In the genomic region with DNA sequence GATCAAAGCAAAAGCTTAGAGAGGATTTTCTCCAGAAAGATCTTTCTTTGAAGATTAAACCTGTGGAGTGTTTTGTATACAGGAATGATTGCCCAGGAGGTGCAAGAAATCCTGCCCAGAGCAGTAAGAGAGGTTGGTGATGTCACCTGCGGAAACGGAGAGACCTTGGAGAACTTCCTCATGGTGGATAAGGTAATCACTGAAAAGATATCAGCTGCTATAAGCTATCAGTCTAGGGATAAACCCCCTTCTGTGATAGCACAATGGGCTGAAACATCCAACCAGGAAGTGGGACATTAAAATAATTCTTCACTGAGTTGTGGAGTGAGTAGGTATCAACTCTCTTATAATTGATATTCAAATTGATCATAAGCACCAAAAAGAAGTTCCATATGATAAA, we compare ENCODE assay signal across 22 cellular contexts.
"Had no signal": no experiment of that assay in that cellular context is flagged by ENCODE, and none has a peak within 500 bp of the region (broad histone marks: within the 10 kb centered on the region; RNA-seq: fewer than 3 reads in every experiment).

No MANE protein-coding gene starts in this region.

- DNase-seq: activated CD4-positive, alpha-beta memory T cell treated with anti-CD3 and anti-CD28 coated beads, Interleukin-2, amount 10 ng/mL, durations not matched to agents 7 days and 5 days; activated CD4-positive, alpha-beta T cell treated with anti-CD3 and anti-CD28 coated beads for 1 hour; activated CD4-positive, alpha-beta T cell treated with anti-CD3 and anti-CD28 coated beads, Interleukin-2, amount 10 ng/mL, durations not matched to agents 7 days and 5 days; activated CD8-positive, alpha-beta memory T cell treated with anti-CD3 and anti-CD28 coated beads, Interleukin-2, amount 50 U/mL, for 48 hours; activated gamma-delta T cell; activated naive CD4-positive, alpha-beta T cell treated with anti-CD3 and anti-CD28 coated beads, Interleukin-2, amount 10 ng/mL, durations not matched to agents 7 days and 5 days; activated naive CD8-positive, alpha-beta T cell treated with anti-CD3 and anti-CD28 coated beads, Interleukin-2, amount 10 ng/mL, durations not matched to agents 7 days and 5 days; activated T-cell treated with anti-CD3 and anti-CD28 coated beads, Interleukin-2, amount 50 U/mL, for 24 hours; brain microvascular endothelial cell; cortex of kidney; effector memory CD8-positive, alpha-beta T cell; foreskin keratinocyte; kidney glomerular epithelial cell; left ventricle myocardium inferior; midbrain; natural killer cell; stimulated activated CD4-positive, alpha-beta T cell treated with anti-CD3 and anti-CD28 coated beads, Interleukin-15, amount 100 ng/mL, for 24 hours; stimulated activated CD4-positive, alpha-beta T cell treated with anti-CD3 and anti-CD28 coated beads, Interleukin-2, amount 100 ng/mL, for 24 hours; stimulated activated naive B cell treated with anti-CD40 and anti-IgM and Interleukin-4, amounts not matched to agents 10 μg/mL and 1 μg/mL and 100 μg/mL, for 72 hours; stomach; thyroid gland; upper lobe of left lung had no signal

- H3K27ac Mint-ChIP-seq: activated CD4-positive, alpha-beta memory T cell treated with anti-CD3 and anti-CD28 coated beads, Interleukin-2, amount 10 ng/mL, durations not matched to agents 7 days and 5 days; activated CD4-positive, alpha-beta T cell treated with anti-CD3 and anti-CD28 coated beads, Interleukin-2, amount 10 ng/mL, durations not matched to agents 7 days and 5 days; activated naive CD4-positive, alpha-beta T cell treated with anti-CD3 and anti-CD28 coated beads, Interleukin-2, amount 10 ng/mL, durations not matched to agents 7 days and 5 days; activated naive CD8-positive, alpha-beta T cell treated with anti-CD3 and anti-CD28 coated beads, Interleukin-2, amount 10 ng/mL, durations not matched to agents 7 days and 5 days; activated T-cell treated with anti-CD3 and anti-CD28 coated beads, Interleukin-2, amount 50 U/mL, for 24 hours; effector memory CD8-positive, alpha-beta T cell; natural killer cell; stimulated activated naive B cell treated with anti-CD40 and anti-IgM and Interleukin-4, amounts not matched to agents 10 μg/mL and 1 μg/mL and 100 μg/mL, for 72 hours had no signal

- H3K4me3 Mint-ChIP-seq: activated CD4-positive, alpha-beta memory T cell treated with anti-CD3 and anti-CD28 coated beads, Interleukin-2, amount 10 ng/mL, durations not matched to agents 7 days and 5 days; activated CD4-positive, alpha-beta T cell treated with anti-CD3 and anti-CD28 coated beads, Interleukin-2, amount 10 ng/mL, durations not matched to agents 7 days and 5 days; activated naive CD4-positive, alpha-beta T cell treated with anti-CD3 and anti-CD28 coated beads, Interleukin-2, amount 10 ng/mL, durations not matched to agents 7 days and 5 days; activated naive CD8-positive, alpha-beta T cell treated with anti-CD3 and anti-CD28 coated beads, Interleukin-2, amount 10 ng/mL, durations not matched to agents 7 days and 5 days; activated T-cell treated with anti-CD3 and anti-CD28 coated beads, Interleukin-2, amount 50 U/mL, for 24 hours; effector memory CD8-positive, alpha-beta T cell; natural killer cell; stimulated activated naive B cell treated with anti-CD40 and anti-IgM and Interleukin-4, amounts not matched to agents 10 μg/mL and 1 μg/mL and 100 μg/mL, for 72 hours had no signal

- H3K9me3 Mint-ChIP-seq: activated CD4-positive, alpha-beta memory T cell treated with anti-CD3 and anti-CD28 coated beads, Interleukin-2, amount 10 ng/mL, durations not matched to agents 7 days and 5 days; activated CD4-positive, alpha-beta T cell treated with anti-CD3 and anti-CD28 coated beads, Interleukin-2, amount 10 ng/mL, durations not matched to agents 7 days and 5 days; activated naive CD4-positive, alpha-beta T cell treated with anti-CD3 and anti-CD28 coated beads, Interleukin-2, amount 10 ng/mL, durations not matched to agents 7 days and 5 days; activated naive CD8-positive, alpha-beta T cell treated with anti-CD3 and anti-CD28 coated beads, Interleukin-2, amount 10 ng/mL, durations not matched to agents 7 days and 5 days; activated T-cell treated with anti-CD3 and anti-CD28 coated beads, Interleukin-2, amount 50 U/mL, for 24 hours; effector memory CD8-positive, alpha-beta T cell; natural killer cell had no signal

- ATAC-seq: effector memory CD8-positive, alpha-beta T cell; foreskin keratinocyte; natural killer cell; stimulated activated naive B cell treated with anti-CD40 and anti-IgM and Interleukin-4, amounts not matched to agents 10 μg/mL and 1 μg/mL and 100 μg/mL, for 72 hours had no signal

- H3K4me1 Mint-ChIP-seq: activated CD4-positive, alpha-beta memory T cell treated with anti-CD3 and anti-CD28 coated beads, Interleukin-2, amount 10 ng/mL, durations not matched to agents 7 days and 5 days; activated CD4-positive, alpha-beta T cell treated with anti-CD3 and anti-CD28 coated beads, Interleukin-2, amount 10 ng/mL, durations not matched to agents 7 days and 5 days; activated naive CD4-positive, alpha-beta T cell treated with anti-CD3 and anti-CD28 coated beads, Interleukin-2, amount 10 ng/mL, durations not matched to agents 7 days and 5 days had no signal

- H3K27me3 Mint-ChIP-seq: activated CD4-positive, alpha-beta memory T cell treated with anti-CD3 and anti-CD28 coated beads, Interleukin-2, amount 10 ng/mL, durations not matched to agents 7 days and 5 days; activated CD4-positive, alpha-beta T cell treated with anti-CD3 and anti-CD28 coated beads, Interleukin-2, amount 10 ng/mL, durations not matched to agents 7 days and 5 days; activated T-cell treated with anti-CD3 and anti-CD28 coated beads, Interleukin-2, amount 50 U/mL, for 24 hours; stimulated activated naive B cell treated with anti-CD40 and anti-IgM and Interleukin-4, amounts not matched to agents 10 μg/mL and 1 μg/mL and 100 μg/mL, for 72 hours had no signal

- H3K36me3 Mint-ChIP-seq: activated naive CD4-positive, alpha-beta T cell treated with anti-CD3 and anti-CD28 coated beads, Interleukin-2, amount 10 ng/mL, durations not matched to agents 7 days and 5 days; activated naive CD8-positive, alpha-beta T cell treated with anti-CD3 and anti-CD28 coated beads, Interleukin-2, amount 10 ng/mL, durations not matched to agents 7 days and 5 days; natural killer cell; stimulated activated naive B cell treated with anti-CD40 and anti-IgM and Interleukin-4, amounts not matched to agents 10 μg/mL and 1 μg/mL and 100 μg/mL, for 72 hours had no signal
